Comparison of ENCODE assay signal across 16 cellular contexts in genomic region chr14:47619397-47619796, GRCh38. TPM values are rescaled to one million over a fixed set of nuclear protein-coding genes. Genes with fewer than 3 reads are reported as not detected.
"Had no signal": no experiment of that assay in that cellular context is flagged by ENCODE, and none has a peak within 500 bp of the region (broad histone marks: within the 10 kb centered on the region; RNA-seq: fewer than 3 reads in every experiment).

No MANE protein-coding gene starts in this region.

- H3K4me3 ChIP-seq: gastroesophageal sphincter, right atrium auricular region, tibial artery, vagina had no signal

- H3K27me3 ChIP-seq: gastroesophageal sphincter, right atrium auricular region, tibial artery, vagina had no signal

- H3K4me1 ChIP-seq: gastroesophageal sphincter, right atrium auricular region, tibial artery, vagina had no signal

- H3K27ac ChIP-seq: gastroesophageal sphincter, right atrium auricular region, tibial artery, vagina had no signal

- H3K9me3 ChIP-seq: gastroesophageal sphincter, right atrium auricular region, tibial artery, vagina had no signal

- DNase-seq: activated CD8-positive, alpha-beta memory T cell treated with anti-CD3 and anti-CD28 coated beads, Interleukin-2, amount 50 U/mL, for 48 hours; activated CD8-positive, alpha-beta T cell treated with anti-CD3 and anti-CD28 coated beads, Interleukin-2, amount 10 ng/mL, durations not matched to agents 7 days and 5 days; activated naive CD4-positive, alpha-beta T cell; cortex of kidney; effector memory CD4-positive, alpha-beta T cell; hippocampal formation; left cardiac atrium; naive B cell; small intestine; T-helper 2 cell; tibial artery had no signal

- ATAC-seq: activated CD8-positive, alpha-beta T cell treated with anti-CD3 and anti-CD28 coated beads, Interleukin-2, amount 10 ng/mL, durations not matched to agents 7 days and 5 days; gastroesophageal sphincter; left cardiac atrium had no signal

- H3K36me3 ChIP-seq: gastroesophageal sphincter, right atrium auricular region, tibial artery, vagina had no signal

RNA-seq across cellular contexts. Expression of gene MDGA2, which starts 56.0 kb away (rescaled TPM):
- total RNA-seq: activated CD8-positive, alpha-beta T cell treated with anti-CD3 and anti-CD28 coated beads, Interleukin-2, amount 10 ng/mL, durations not matched to agents 7 days and 5 days; activated T-helper 1 cell treated with anti-CD3 and anti-CD28 coated beads, Interleukin-12 subunit alpha, Interleukin-12 subunit beta, Interleukin-2, Interleukin-4 antibody, amounts not matched to agents 30 ng/mL and 10 ng/mL and 1 ng/mL, durations not matched to agents 14 hours and 24 hours and 36 hours; lung microvascular endothelial cell; right atrium auricular region; vagina had no signal
